In genomic region chr12:110992909-110993308, GRCh38 we compare ENCODE assay signal across 1 cellular context.
TF ChIP-seq lines count a peak whose summit lies in the region.

No MANE protein-coding gene starts in this region.

TF ChIP-seq in HepG2, 621 proteins besides CTCF, POLR2A, EP300 and RAD21:
- no peak for TF ChIP-seq ISL2 (CRISPR knock-in tag; IDR thresholded peaks at IDR 0.05)
- no peak for TF ChIP-seq BCL6 (CRISPR knock-in tag; IDR thresholded peaks at IDR 0.05)
- TF ChIP-seq ZNF296 (CRISPR knock-in tag; conservative IDR thresholded peaks at IDR 0.05) = no peak
- TF ChIP-seq ZNF652 (CRISPR knock-in tag; IDR thresholded peaks at IDR 0.05; ENCODE audit: borderline replicate concordance, low read depth) = peak; percentile 27; the same call in 1 of the 2 replicates
- no peak for TF ChIP-seq ZNF180 (CRISPR knock-in tag; IDR thresholded peaks at IDR 0.05; ENCODE audit: borderline replicate concordance, low read depth)
- no peak for TF ChIP-seq ZNF460 (CRISPR knock-in tag; IDR thresholded peaks at IDR 0.05; ENCODE audit: borderline replicate concordance)
- TF ChIP-seq CREB1 (IDR thresholded peaks at IDR 0.05) = no peak
- TF ChIP-seq CREB1 (CRISPR knock-in tag; IDR thresholded peaks at IDR 0.05) = no peak
